In the genomic region with DNA sequence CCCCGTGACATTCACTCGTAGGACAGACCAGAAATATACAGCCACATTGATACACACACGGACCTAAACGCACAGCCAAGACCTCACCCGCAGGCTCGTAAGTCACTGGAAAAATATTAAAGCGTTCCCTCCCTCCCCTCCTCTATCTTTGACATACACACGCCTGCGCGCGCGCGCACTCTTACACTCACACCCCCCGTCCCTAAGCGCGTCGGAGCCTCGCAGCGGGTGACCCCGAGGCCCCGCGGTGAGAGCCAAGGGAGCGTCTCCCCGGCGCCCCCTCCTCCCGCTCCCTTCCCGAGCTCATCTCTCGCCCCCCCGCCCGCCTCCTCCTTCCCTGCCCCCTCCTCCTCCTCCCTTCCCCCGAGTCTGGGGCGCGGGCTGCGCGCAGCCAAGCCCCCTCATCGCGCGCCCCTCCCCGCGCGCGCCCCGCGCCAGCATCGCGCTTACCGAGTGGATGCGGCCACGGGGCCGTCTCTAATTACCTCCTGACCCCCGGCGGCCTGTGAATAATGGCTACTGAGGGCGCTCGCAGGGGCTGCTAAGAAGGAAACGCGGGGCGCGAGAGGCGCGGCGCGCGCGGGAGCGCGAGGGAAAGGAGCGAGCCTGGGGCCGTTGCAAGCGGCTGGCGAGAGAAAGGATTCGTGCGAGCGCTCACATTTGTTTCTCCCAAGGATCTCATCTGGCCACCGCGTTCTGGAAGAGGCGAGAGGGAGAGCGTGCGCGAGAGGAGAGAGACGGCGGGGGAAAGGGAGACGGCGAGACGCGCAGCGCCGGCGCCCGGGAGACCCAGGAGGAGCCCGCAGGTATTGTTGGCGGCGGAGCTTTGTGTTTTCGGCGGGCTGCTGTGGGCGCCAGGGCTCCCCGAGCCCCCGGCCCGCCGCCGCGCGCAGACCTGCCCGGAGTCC, we compare ENCODE assay signal across 8 cellular contexts. TPM values are rescaled to one million over a fixed set of nuclear protein-coding genes. Genes with fewer than 3 reads are reported as not detected.
A peak's percentile ranks its signal among the peaks of the same experiment; 100 is the strongest.
DNase-seq lines count a peak whose midpoint lies in the region; ATAC-seq and TF ChIP-seq lines count a peak whose summit lies in the region.

No MANE protein-coding gene starts in this region.

- peaks cover 29 to 41% (median 38%) of the 10 kb centered on the region in 3 donors for H3K27me3 Mint-ChIP-seq in naive B cell

- no peaks in the 10 kb centered on the region for H3K9me3 ChIP-seq in BLaER1

- peak overlapping the region; percentile 72 to 97 (median 93) for H3K4me3 Mint-ChIP-seq in naive B cell

- H3K36me3 ChIP-seq in BLaER1 = peaks cover 29% of the 10 kb centered on the region
- H3K36me3 ChIP-seq in urinary bladder (ENCODE audit: insufficient read depth) = no peaks in the 10 kb centered on the region

- H3K4me2 ChIP-seq in BLaER1 = peak overlapping the region; percentile 87

- peak overlapping the region; percentile 78 for H3K9ac ChIP-seq in BLaER1

- H3K36me3 Mint-ChIP-seq in naive B cell = peaks cover 5 to 8% of the 10 kb centered on the region in 2 donors

- WGBS in urinary bladder = under 1% methylated on average over 103 of the region's 103 CpGs

- peaks cover 90% of the 10 kb centered on the region for H4K20me1 ChIP-seq in BLaER1

- peaks cover 30% of the 10 kb centered on the region for H3K27me3 ChIP-seq in BLaER1

- H3K27ac Mint-ChIP-seq in naive B cell = peak overlapping the region in 5 of 6 donors; percentile 60 to 89 (median 68)

- H3K27ac ChIP-seq in BLaER1 (peak overlapping the region; percentile 71), urinary bladder (ENCODE audit: low read depth) (peak overlapping the region; percentile 70)

- H3K4me1 ChIP-seq in BLaER1 (peaks cover 84% of the 10 kb centered on the region), urinary bladder (ENCODE audit: insufficient read depth) (no peaks in the 10 kb centered on the region)

- no peaks in the 10 kb centered on the region for H3K9me3 Mint-ChIP-seq in naive B cell

- no peak for TF ChIP-seq CTCF in epithelial cell of proximal tubule (conservative IDR thresholded peaks at IDR 0.05; ENCODE audit: low read depth, low read length)

- H3K4me1 Mint-ChIP-seq in naive B cell = peaks cover 40 to 56% (median 46%) of the 10 kb centered on the region in 3 donors

- H3K4me3 ChIP-seq in BLaER1 (peak overlapping the region; percentile 73), epithelial cell of proximal tubule (ENCODE audit: low read depth, low read length) (peak overlapping the region; percentile 41), urinary bladder (ENCODE audit: low read depth, low read length) (peak overlapping the region; percentile 60)

- peak; percentile 34 to 39 for DNase-seq in activated CD4-positive, alpha-beta T cell treated with anti-CD3 and anti-CD28 coated beads, Interleukin-2, amount 50 U/mL, for 48 hours
- DNase-seq in epithelial cell of proximal tubule (ENCODE audit: low read depth) = no peak
- DNase-seq in naive B cell = no peak
- no peak for DNase-seq in NCI-H1105 (lab: John Stamatoyannopoulos, UW)

- peak; percentile 17 for ATAC-seq in HG02610 (IDR thresholded peaks at IDR 0.05; ENCODE audit: unreplicated experiment)
- peak; percentile 29 to 41 for ATAC-seq in naive B cell (ENCODE audit: low read depth in 2 of 2)
- no peak for ATAC-seq in HG03520 (IDR thresholded peaks at IDR 0.05; ENCODE audit: unreplicated experiment)

RNA-seq across cellular contexts. Expression of a gene that starts 42.4 kb away (rescaled TPM):
- total RNA-seq in epithelial cell of proximal tubule (13.7 and 22.7 TPM in 2 replicates), urinary bladder (17.5 TPM)
- polyA plus RNA-seq in naive B cell (ENCODE audit: low read depth in 6 of 6) (1 to 10 TPM; 1.9 to 3.8 (median 2.6) TPM), urinary bladder (20.2 TPM)

Comparison
In these comparisons a context has a peak if more than half of its experiments do, and no peak if none do; other contexts are left out.
1. DNase-seq: peak in activated CD4-positive, alpha-beta T cell treated with anti-CD3 and anti-CD28 coated beads, Interleukin-2, amount 50 U/mL, for 48 hours (2 of 2); none in epithelial cell of proximal tubule (single experiment), naive B cell (single experiment) and NCI-H1105 (single experiment).
2. Peak in every context shown above with its lines, with median percentiles within 50 percentile points of each other: H3K4me3 ChIP-seq.